8 cellular contexts compared by ENCODE assay signal in genomic region chr22:36775589-36775965, GRCh38. TPM values are rescaled to one million over a fixed set of nuclear protein-coding genes. Genes with fewer than 3 reads are reported as not detected.
DNase-seq lines count a peak whose midpoint lies in the region; FAIRE-seq and TF ChIP-seq lines count a peak whose summit lies in the region.

No MANE protein-coding gene starts in this region.

- peak overlapping the region; percentile 100 for H3K4me2 ChIP-seq in astrocyte (ENCODE audit: low read length)

- FAIRE-seq in RCC 7860 (lab: Jason Lieb, UNC) (no peak), astrocyte (lab: Jason Lieb, UNC) (no peak), small intestine (lab: Jason Lieb, UNC) (no peak)

- CTCF ChIA-PET in HEK293T (lab: Yijun Ruan, JAX) = interaction anchor here (0.9 to 4.0 kb wide), 6 partner anchors 18 to 306 kb away, joined by 3 to 30 read pairs (median 4); partner anchors contain the start of gene EIF3D

- 0 to 1% (median 1%) methylated on average over 19 to 23 of the region's 23 CpGs for WGBS in small intestine, 3 donors

- H3K4me1 ChIP-seq in astrocyte (ENCODE audit: insufficient read depth, low read length) = peaks cover 7% of the 10 kb centered on the region
- no peaks in the 10 kb centered on the region; the same call in 1 of the 2 replicates for H3K4me1 ChIP-seq in iPS-20b (ENCODE audit: insufficient read depth, low read length)
- H3K4me1 ChIP-seq in small intestine (ENCODE audit: control insufficient read depth in 2 of 2, insufficient read depth in 1 of 2, low read depth in 1 of 2, low read length in 1 of 2) = peaks cover 0 to 2% of the 10 kb centered on the region in 2 donors

- H3K9ac ChIP-seq in astrocyte (ENCODE audit: low read length) (peak overlapping the region; percentile 92), iPS-20b (ENCODE audit: low read depth, low read length) (peak overlapping the region; percentile 83; the same call in 1 of the 2 replicates)

- peaks cover 8% of the 10 kb centered on the region for H3K36me3 Mint-ChIP-seq in astrocyte (ENCODE audit: low read depth, unreplicated experiment)

- H3K9me3 Mint-ChIP-seq in astrocyte (ENCODE audit: unreplicated experiment) = peaks cover 12% of the 10 kb centered on the region

- peak overlapping the region; percentile 93 for H2AFZ ChIP-seq in astrocyte (ENCODE audit: low read depth, low read length)

- H3K27ac ChIP-seq in astrocyte (ENCODE audit: low read depth, low read length) = peak overlapping the region; percentile 61
- no peak overlapping the region for H3K27ac ChIP-seq in iPS-20b (ENCODE audit: low read length)
- H3K27ac ChIP-seq in small intestine (ENCODE audit: low read depth in 1 of 2, low read length in 1 of 2) = peak overlapping the region; percentile 44 to 83

- DNase-seq in Caki2 (ENCODE audit: low read depth) (peak; percentile 27), HEK293T (ENCODE audit: extremely low spot score) (peak; percentile 34), RCC 7860 (ENCODE audit: low spot score) (peak; percentile 4), astrocyte (ENCODE audit: low read depth) (no peak), small intestine (no peak), NCI-H2107 treated with DMSO at 0.1 percent for 48 hours (lab: John Stamatoyannopoulos, UW; ENCODE audit: unreplicated experiment) (no peak), NOMO-1 treated with DMSO at 0.1 percent for 48 hours (lab: John Stamatoyannopoulos, UW; ENCODE audit: unreplicated experiment) (no peak)

- H3K4me3 ChIP-seq in astrocyte (ENCODE audit: insufficient read depth, low read depth, low read length) (peak overlapping the region; percentile 86), iPS-20b (ENCODE audit: low read length) (peak overlapping the region; percentile 92), small intestine (ENCODE audit: low read depth in 1 of 2, low read length in 2 of 2) (peak overlapping the region; percentile 82 to 89)

- H4K20me1 ChIP-seq in astrocyte (ENCODE audit: insufficient read depth, low read length) = peaks cover 21% of the 10 kb centered on the region

- no peak for TF ChIP-seq CTCF in astrocyte (IDR thresholded peaks at IDR 0.05; ENCODE audit: insufficient read depth, low read depth, low read length)

- peaks cover 4% of the 10 kb centered on the region for H3K4me1 Mint-ChIP-seq in astrocyte (ENCODE audit: low read depth, unreplicated experiment)

- H3K36me3 ChIP-seq in astrocyte (ENCODE audit: insufficient read depth, low read length) (no peaks in the 10 kb centered on the region), iPS-20b (ENCODE audit: insufficient read depth, low read depth, low read length) (peaks cover 11% of the 10 kb centered on the region; the same call in 1 of the 2 replicates), small intestine (ENCODE audit: control insufficient read depth in 2 of 2, insufficient read depth in 2 of 2, low read length in 2 of 2) (no peaks in the 10 kb centered on the region)

- peak overlapping the region; percentile 58 for H3K27ac Mint-ChIP-seq in astrocyte (ENCODE audit: unreplicated experiment)

- POLR2A ChIA-PET in HEK293T (lab: Yijun Ruan, JAX) = interaction anchor here (0.5 to 1.9 kb wide), 43 partner anchors 8 to 268 kb away, joined by 3 to 18 read pairs (median 3); partner anchors contain the start of genes CACNG2, EIF3D, FOXRED2 and MPST

- in situ Hi-C loops in Caki2 (cut with HindIII; ENCODE audit: low pct_unique_long_range_greater_than_20kb, low sequenced_read_pairs) = loop anchor here (10.0 kb wide), 3 partner anchors 51 to 231 kb away; no protein-coding TSS in a partner anchor

- H3K9me3 ChIP-seq in astrocyte (ENCODE audit: insufficient read depth, low read depth, low read length) = no peaks in the 10 kb centered on the region
- peaks cover 8% of the 10 kb centered on the region for H3K9me3 ChIP-seq in iPS-20b (ENCODE audit: insufficient read depth, low read depth, low read length)
- H3K9me3 ChIP-seq in small intestine (ENCODE audit: control insufficient read depth, low read depth) = no peaks in the 10 kb centered on the region

- H3K4me3 Mint-ChIP-seq in astrocyte (ENCODE audit: unreplicated experiment) = peak overlapping the region; percentile 94

- H3K27me3 Mint-ChIP-seq in astrocyte (ENCODE audit: low read depth, unreplicated experiment) = peaks cover 9% of the 10 kb centered on the region

- H3K27me3 ChIP-seq in astrocyte (ENCODE audit: insufficient read depth, low read length) = no peaks in the 10 kb centered on the region
- H3K27me3 ChIP-seq in iPS-20b (ENCODE audit: insufficient read depth, low read length) = peaks cover 15% of the 10 kb centered on the region
- H3K27me3 ChIP-seq in small intestine (ENCODE audit: control insufficient read depth in 2 of 2, insufficient read depth in 2 of 2, low read length in 2 of 2) = no peaks in the 10 kb centered on the region

- H3K79me2 ChIP-seq in astrocyte (ENCODE audit: insufficient read depth, low read length) = no peaks in the 10 kb centered on the region

TF ChIP-seq in HEK293T, 16 proteins besides CTCF, POLR2A, EP300 and RAD21:
- no peak for TF ChIP-seq FOXM1 (IDR thresholded peaks at IDR 0.05; ENCODE audit: borderline replicate concordance)
- TF ChIP-seq LEF1 (IDR thresholded peaks at IDR 0.05; ENCODE audit: borderline replicate concordance) = no peak
- no peak for TF ChIP-seq ARNT (IDR thresholded peaks at IDR 0.05)
- no peak for TF ChIP-seq PKNOX1 (IDR thresholded peaks at IDR 0.05)
- TF ChIP-seq ELF4 (IDR thresholded peaks at IDR 0.05) = no peak
- TF ChIP-seq L3MBTL2 (conservative IDR thresholded peaks at IDR 0.05) = no peak
- no peak for TF ChIP-seq ZNF384 (IDR thresholded peaks at IDR 0.05)
- no peak for TF ChIP-seq HDGF (IDR thresholded peaks at IDR 0.05; ENCODE audit: borderline replicate concordance)
- TF ChIP-seq SP1 (IDR thresholded peaks at IDR 0.05) = no peak
- no peak for TF ChIP-seq NFRKB (IDR thresholded peaks at IDR 0.05)
- no peak for TF ChIP-seq BHLHE40 (IDR thresholded peaks at IDR 0.05; ENCODE audit: borderline replicate concordance)

RNA-seq across cellular contexts. Expression of gene IFT27, which starts 0.3 kb away (rescaled TPM):
- 83.8 and 101 TPM in 2 replicates for total RNA-seq in Caki2 (2014; rRNA removed; shearing (Covaris generic); ENCODE audit: low replicate concordance)
- total RNA-seq in astrocyte = 30.1 and 31.8 TPM in 2 replicates
- 10 to 100 TPM; 21.9 to 29.5 (median 25.9) TPM for polyA plus RNA-seq in small intestine

RNA-seq across cellular contexts. Expression of gene PVALB, which starts 41.3 kb away (rescaled TPM):
- total RNA-seq in Caki2 (2014; rRNA removed; shearing (Covaris generic); ENCODE audit: low replicate concordance) = not detected in 2 replicates
- total RNA-seq in astrocyte = not detected in 2 replicates
- not detected for polyA plus RNA-seq in small intestine

Comparison
In these comparisons a context has a peak if more than half of its experiments do, and no peak if none do; other contexts are left out.
1. DNase-seq: peak in Caki2 (single experiment), HEK293T (single experiment) and RCC 7860 (single experiment); none in astrocyte (single experiment), small intestine (single experiment), NCI-H2107 treated with DMSO at 0.1 percent for 48 hours (single experiment) and NOMO-1 treated with DMSO at 0.1 percent for 48 hours (single experiment).
2. Peak in every context shown above with its lines, with median percentiles within 50 percentile points of each other: H3K4me3 ChIP-seq.